In the genomic region with DNA sequence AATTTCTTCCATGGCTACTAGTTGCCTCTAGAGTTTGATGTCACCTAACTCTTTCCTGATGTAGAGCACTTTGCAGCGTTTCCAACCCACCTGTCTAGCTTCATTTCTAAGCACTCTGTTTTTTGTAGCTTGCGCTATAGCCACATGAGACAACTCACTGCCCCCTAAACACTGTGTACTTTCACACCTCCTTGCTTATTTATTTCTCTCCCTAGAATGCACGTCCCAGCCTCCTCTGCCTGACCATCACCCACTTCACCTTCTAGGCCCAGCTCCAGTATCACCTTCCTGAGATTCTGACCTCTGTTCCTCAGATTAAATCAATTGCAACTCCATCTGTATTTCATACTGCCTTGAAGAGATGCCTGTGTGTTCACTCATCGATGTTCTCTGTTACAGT, we compare ENCODE assay signal across 24 cellular contexts. TPM values are rescaled to one million over a fixed set of nuclear protein-coding genes. Genes with fewer than 3 reads are reported as not detected.
DNase-seq lines count a peak whose midpoint lies in the region; ATAC-seq and TF ChIP-seq lines count a peak whose summit lies in the region.
"Had no signal": no experiment of that assay in that cellular context is flagged by ENCODE, and none has a peak within 500 bp of the region (broad histone marks: within the 10 kb centered on the region; RNA-seq: fewer than 3 reads in every experiment).

No MANE protein-coding gene starts in this region.

- TF ChIP-seq EP300 in upper lobe of left lung (IDR thresholded peaks at IDR 0.05) = no peak

- H3K27ac Mint-ChIP-seq in activated CD4-positive, alpha-beta T cell treated with anti-CD3 and anti-CD28 coated beads, Interleukin-2, amount 10 ng/mL, durations not matched to agents 24 days and 14 days = peak overlapping the region; percentile 0
- no peak overlapping the region for H3K27ac Mint-ChIP-seq in GM23338
- peak overlapping the region; percentile 33 to 95 (median 58) for H3K27ac Mint-ChIP-seq in naive thymus-derived CD8-positive, alpha-beta T cell
- H3K27ac Mint-ChIP-seq: activated B cell treated with CpG ODN at 0.5 μM for 24 hours, mesothelial cell of epicardium had no signal

- H3K27me3 ChIP-seq in GM23338 (ENCODE audit: insufficient read depth) (no peaks in the 10 kb centered on the region), dorsolateral prefrontal cortex (no peaks in the 10 kb centered on the region), upper lobe of left lung (no peaks in the 10 kb centered on the region)
- H3K27me3 ChIP-seq: esophagus squamous epithelium, gastroesophageal sphincter, Peyer's patch, uterus had no signal

- no peaks in the 10 kb centered on the region for H3K27me3 Mint-ChIP-seq in activated CD4-positive, alpha-beta T cell treated with anti-CD3 and anti-CD28 coated beads, Interleukin-2, amount 10 ng/mL, durations not matched to agents 24 days and 14 days
- H3K27me3 Mint-ChIP-seq in GM23338 (ENCODE audit: insufficient read depth, low read depth, poor library complexity) = peaks cover 5% of the 10 kb centered on the region
- H3K27me3 Mint-ChIP-seq in naive thymus-derived CD8-positive, alpha-beta T cell = no peaks in the 10 kb centered on the region
- H3K27me3 Mint-ChIP-seq: activated B cell treated with CpG ODN at 0.5 μM for 24 hours had no signal

- peaks cover 29% of the 10 kb centered on the region for H3K4me1 Mint-ChIP-seq in activated CD4-positive, alpha-beta T cell treated with anti-CD3 and anti-CD28 coated beads, Interleukin-2, amount 10 ng/mL, durations not matched to agents 24 days and 14 days
- peaks cover 8% of the 10 kb centered on the region for H3K4me1 Mint-ChIP-seq in GM23338
- H3K4me1 Mint-ChIP-seq in naive thymus-derived CD8-positive, alpha-beta T cell = peaks cover 27 to 59% (median 46%) of the 10 kb centered on the region in 4 donors

- peaks cover 19% of the 10 kb centered on the region for H3K4me1 ChIP-seq in GM23338 (ENCODE audit: insufficient read depth)
- H3K4me1 ChIP-seq in upper lobe of left lung = peaks cover 11 to 28% (median 21%) of the 10 kb centered on the region in 4 donors
- H3K4me1 ChIP-seq: Peyer's patch, uterus had no signal

- peaks cover 69% of the 10 kb centered on the region for H3K79me2 ChIP-seq in GM23338 (replicated peaks; ENCODE audit: insufficient read depth)

- H3K36me3 ChIP-seq in GM23338 (ENCODE audit: insufficient read depth) (no peaks in the 10 kb centered on the region), upper lobe of left lung (peaks cover 3 to 25% (median 7%) of the 10 kb centered on the region in 4 donors)
- H3K36me3 ChIP-seq: uterus had no signal

- H3K9me2 ChIP-seq in GM23338 (ENCODE audit: insufficient read depth) = no peaks in the 10 kb centered on the region

- H3K9me3 ChIP-seq in upper lobe of left lung = no peaks in the 10 kb centered on the region
- H3K9me3 ChIP-seq: esophagus squamous epithelium, gastroesophageal sphincter, Peyer's patch, uterus had no signal

- POLR2A ChIA-PET in naive thymus-derived CD8-positive, alpha-beta T cell (lab: Charles Lee) = interaction anchor here (1.2 kb wide), 1 partner anchor 44 kb away, joined by 6 read pairs; no protein-coding TSS in a partner anchor

- TF ChIP-seq CTCF in GM23338 (conservative IDR thresholded peaks at IDR 0.05; ENCODE audit: low read depth in 2 of 2) (no peak), dorsolateral prefrontal cortex (IDR thresholded peaks at IDR 0.05 in 54 of 56, conservative IDR thresholded peaks at IDR 0.05 in 2 of 56; ENCODE audit: low read depth in 1 of 56, partially characterized antibody in 56 of 56) (no peak), upper lobe of left lung (IDR thresholded peaks at IDR 0.05) (no peak)

- no peak overlapping the region for H2AFZ ChIP-seq in GM23338

- H3K4me3 Mint-ChIP-seq in activated CD4-positive, alpha-beta T cell treated with anti-CD3 and anti-CD28 coated beads, Interleukin-2, amount 10 ng/mL, durations not matched to agents 24 days and 14 days = no peak overlapping the region
- H3K4me3 Mint-ChIP-seq in GM23338 = no peak overlapping the region
- H3K4me3 Mint-ChIP-seq in naive thymus-derived CD8-positive, alpha-beta T cell = peak overlapping the region in 1 of 10 donors; percentile 49
- H3K4me3 Mint-ChIP-seq: activated B cell treated with CpG ODN at 0.5 μM for 24 hours, mesothelial cell of epicardium had no signal

- H3K27ac ChIP-seq in GM23338 (ENCODE audit: low read depth) (peak overlapping the region; percentile 20; the same call in 1 of the 2 replicates), dorsolateral prefrontal cortex (peak overlapping the region in 51 of 59 donors; percentile 5 to 95 (median 75)), upper lobe of left lung (peak overlapping the region in 2 of 4 donors; percentile 3 to 26)
- H3K27ac ChIP-seq: esophagus squamous epithelium, HL-60, Peyer's patch, uterus had no signal

- intact Hi-C loops in activated CD4-positive, alpha-beta T cell treated with anti-CD3 and anti-CD28 coated beads, Interleukin-2, amount 10 ng/mL, durations not matched to agents 24 days and 14 days (cut with micrococcal nuclease) = no loop called here
- intact Hi-C loops in dorsolateral prefrontal cortex (cut with DNase I) = no loop called here

- H3K36me3 Mint-ChIP-seq in activated CD4-positive, alpha-beta T cell treated with anti-CD3 and anti-CD28 coated beads, Interleukin-2, amount 10 ng/mL, durations not matched to agents 24 days and 14 days (ENCODE audit: low read depth) = peaks cover 37% of the 10 kb centered on the region
- H3K36me3 Mint-ChIP-seq in GM23338 (ENCODE audit: low read depth) = peaks cover 36% of the 10 kb centered on the region
- H3K36me3 Mint-ChIP-seq in naive thymus-derived CD8-positive, alpha-beta T cell = peaks cover 5 to 65% (median 21%) of the 10 kb centered on the region in 3 donors

- no peak for ATAC-seq in GM23338
- no peak for ATAC-seq in naive thymus-derived CD8-positive, alpha-beta T cell
- ATAC-seq in upper lobe of left lung (ENCODE audit: low FRiP score in 2 of 2) = no peak
- no peak for ATAC-seq in GM21717 (IDR thresholded peaks at IDR 0.05; ENCODE audit: unreplicated experiment)
- ATAC-seq: gastroesophageal sphincter, left colon had no signal

- WGBS in upper lobe of left lung, 2 donors = 74 to 82% methylated on average over 4 of the region's 4 CpGs

- no peaks in the 10 kb centered on the region for H3F3A ChIP-seq in GM23338 (replicated peaks; ENCODE audit: low read depth)

- DNase-seq in activated CD4-positive, alpha-beta T cell treated with anti-CD3 and anti-CD28 coated beads, Interleukin-2, amount 10 ng/mL, durations not matched to agents 24 days and 14 days = no peak
- no peak for DNase-seq in activated CD4-positive, alpha-beta T cell treated with anti-CD3 and anti-CD28 coated beads for 1 hour
- DNase-seq in GM23338 (ENCODE audit: low spot score) (no peak), dorsolateral prefrontal cortex (no peak), upper lobe of left lung (no peak), putamen (ENCODE audit: low spot score) (no peak)
- no peak for DNase-seq in naive thymus-derived CD8-positive, alpha-beta T cell
- DNase-seq: activated B cell treated with CpG ODN at 0.5 μM for 24 hours; amniotic stem cell; effector memory CD4-positive, alpha-beta T cell; esophagus squamous epithelium; IMR-90; left colon; NCI-H1417; NCI-H2107; NCI-H510A; Peyer's patch; stimulated activated CD4-positive, alpha-beta T cell treated with anti-CD3 and anti-CD28 coated beads, Interleukin-4, amount 100 ng/mL, for 24 hours; T1000; uterus had no signal

- H3K4me2 ChIP-seq in GM23338 = no peak overlapping the region

- no peak for TF ChIP-seq POLR2A in upper lobe of left lung (IDR thresholded peaks at IDR 0.05)

- no peaks in the 10 kb centered on the region; the same call in 1 of the 2 replicates for H4K20me1 ChIP-seq in GM23338 (replicated peaks; ENCODE audit: insufficient read depth)

- H3K9me3 Mint-ChIP-seq in activated CD4-positive, alpha-beta T cell treated with anti-CD3 and anti-CD28 coated beads, Interleukin-2, amount 10 ng/mL, durations not matched to agents 24 days and 14 days = no peaks in the 10 kb centered on the region
- peaks cover 12% of the 10 kb centered on the region for H3K9me3 Mint-ChIP-seq in GM23338
- no peaks in the 10 kb centered on the region for H3K9me3 Mint-ChIP-seq in naive thymus-derived CD8-positive, alpha-beta T cell
- H3K9me3 Mint-ChIP-seq: activated B cell treated with CpG ODN at 0.5 μM for 24 hours, mesothelial cell of epicardium had no signal

- no peak overlapping the region for H3K4me3 ChIP-seq in GM23338
- peak overlapping the region in 8 of 59 donors; percentile 2 to 62 (median 48) for H3K4me3 ChIP-seq in dorsolateral prefrontal cortex
- H3K4me3 ChIP-seq in upper lobe of left lung = no peak overlapping the region
- H3K4me3 ChIP-seq: esophagus squamous epithelium, gastroesophageal sphincter, Peyer's patch, uterus had no signal

RNA-seq across cellular contexts. Expression of gene MACF1, which starts 32.5 kb away (rescaled TPM):
- total RNA-seq in activated CD4-positive, alpha-beta T cell treated with anti-CD3 and anti-CD28 coated beads, Interleukin-2, amount 10 ng/mL, durations not matched to agents 24 days and 14 days = 203 and 204 TPM in 2 replicates
- 317 and 399 TPM in 2 replicates for total RNA-seq in GM23338 (2014; rRNA removed; shearing (Covaris generic))
- 87.3 and 104 TPM in 2 replicates for polyA plus RNA-seq in GM23338 (2016; fragmentation: Nextera tagmentation; extraction: Ambion mirVana)
- 100 to 1,000 TPM; 403 to 915 (median 551) TPM for total RNA-seq in dorsolateral prefrontal cortex
- 100 to 1,000 TPM; 215 to 222 TPM for total RNA-seq in naive thymus-derived CD8-positive, alpha-beta T cell
- polyA plus RNA-seq in naive thymus-derived CD8-positive, alpha-beta T cell = 10 to 100 TPM; 13.4 to 60.8 (median 14.7) TPM
- 1,000 to 10,000 TPM in 1 of 6 donors, 100 to 1,000 TPM in 5; 359 to 1,160 (median 531) TPM for total RNA-seq in upper lobe of left lung
